23 cellular contexts compared by ENCODE assay signal in genomic region chr5:91058155-91058554, GRCh38.
DNase-seq lines count a peak whose midpoint lies in the region; ATAC-seq, FAIRE-seq and TF ChIP-seq lines count a peak whose summit lies in the region.
"Had no signal": no experiment of that assay in that cellular context is flagged by ENCODE, and none has a peak within 500 bp of the region (broad histone marks: within the 10 kb centered on the region; RNA-seq: fewer than 3 reads in every experiment).

No MANE protein-coding gene starts in this region.

- no peak overlapping the region for H3K4me3 Mint-ChIP-seq in type B pancreatic cell
- H3K4me3 Mint-ChIP-seq in immature natural killer cell: no peak overlapping the region

- no peak for TF ChIP-seq POLR2A in adrenal gland (IDR thresholded peaks at IDR 0.05)

- H3K27me3 Mint-ChIP-seq in type B pancreatic cell: no peaks in the 10 kb centered on the region
- peaks cover 0 to 6% (median 4%) of the 10 kb centered on the region in 3 donors for H3K27me3 Mint-ChIP-seq in immature natural killer cell (ENCODE audit: low read depth in 3 of 3)

- H3K27ac Mint-ChIP-seq in type B pancreatic cell: peak overlapping the region; percentile 70
- H3K27ac Mint-ChIP-seq in immature natural killer cell: no peak overlapping the region

- no peaks in the 10 kb centered on the region for H3K9me3 Mint-ChIP-seq in type B pancreatic cell
- H3K9me3 Mint-ChIP-seq in immature natural killer cell: no peaks in the 10 kb centered on the region

- no peak overlapping the region for H3K27ac ChIP-seq in right cardiac atrium (ENCODE audit: low read length)
- peak overlapping the region; percentile 40 to 87 (median 72) for H3K27ac ChIP-seq in adrenal gland

- H3K4me1 Mint-ChIP-seq in type B pancreatic cell (ENCODE audit: unreplicated experiment) (peaks cover 6% of the 10 kb centered on the region), immature natural killer cell (peaks cover 7 to 9% of the 10 kb centered on the region in 2 donors)

- H3K27me3 ChIP-seq in right cardiac atrium (ENCODE audit: control insufficient read depth, insufficient read depth): no peaks in the 10 kb centered on the region
- no peaks in the 10 kb centered on the region for H3K27me3 ChIP-seq in adrenal gland

- no peak overlapping the region for H3K4me3 ChIP-seq in right cardiac atrium (ENCODE audit: low read length)
- H3K4me3 ChIP-seq in adrenal gland: no peak overlapping the region

- 0% methylated on average over 1 of the region's 1 CpG for WGBS in right cardiac atrium
- WGBS in adrenal gland, 4 donors: 0 to 22% (median 7%) methylated on average over 1 of the region's 1 CpG

- DNase-seq in Right ventricle myocardium inferior (ENCODE audit: missing footprints): no peak
- DNase-seq in right cardiac atrium: no peak
- DNase-seq in adrenal gland: no peak
- no peak for DNase-seq in left colon
- no peak for DNase-seq in type B pancreatic cell (ENCODE audit: extremely low spot score, unreplicated experiment)
- DNase-seq in urothelium cell line (ENCODE audit: low spot score): no peak
- no peak for DNase-seq in immature natural killer cell
- DNase-seq: 8988T, AML-193, C1 segment of cervical spinal cord, GF-D8, KG1, NCI-H1105 treated with DMSO at 0.1 percent for 48 hours, NCI-H2081 treated with DMSO at 0.1 percent for 48 hours, NCI-H2171 treated with DMSO at 0.1 percent for 48 hours, NCI-H446, NCI-H526, OCI-M1, SIG-M5 had no signal

- H3K4me1 ChIP-seq in right cardiac atrium (ENCODE audit: control insufficient read depth, insufficient read depth, low read length): peaks cover 2% of the 10 kb centered on the region
- peaks cover 50 to 58% of the 10 kb centered on the region in 2 donors for H3K4me1 ChIP-seq in adrenal gland (replicated peaks in 1 of 2)

- intact Hi-C loops in Right ventricle myocardium inferior (cut with DNase I) (no loop called here), right cardiac atrium (cut with DNase I) (no loop called here), adrenal gland (cut with DNase I) (no loop called here), left colon (cut with DNase I, micrococcal nuclease) (no loop called here)

- FAIRE-seq in urothelium cell line (lab: Jason Lieb, UNC): no peak
- FAIRE-seq: D721Med, GM19239, HTR-8/SVneo had no signal

- no peaks in the 10 kb centered on the region for H3K36me3 ChIP-seq in adrenal gland (replicated peaks in 1 of 2)

- ATAC-seq in Right ventricle myocardium inferior (peak; percentile 46), right cardiac atrium (no peak), left colon (peak; percentile 12), GM19467 (IDR thresholded peaks at IDR 0.05; ENCODE audit: unreplicated experiment) (no peak)

- H3K36me3 Mint-ChIP-seq in type B pancreatic cell (no peaks in the 10 kb centered on the region), immature natural killer cell (no peaks in the 10 kb centered on the region)

- TF ChIP-seq CTCF in adrenal gland (IDR thresholded peaks at IDR 0.05) (no peak), type B pancreatic cell (conservative IDR thresholded peaks at IDR 0.05) (no peak)

- H3K9me3 ChIP-seq in right cardiac atrium (ENCODE audit: control insufficient read depth, low read length) (no peaks in the 10 kb centered on the region), adrenal gland (replicated peaks in 1 of 3) (no peaks in the 10 kb centered on the region)

Comparison
In these comparisons a context has a peak if more than half of its experiments do, and no peak if none do; other contexts are left out.
1. ATAC-seq: peak in Right ventricle myocardium inferior (single experiment) and left colon (single experiment); none in right cardiac atrium (0 of 2) and GM19467 (single experiment).